ENCODE assay signal across 26 cellular contexts in the genomic region with DNA sequence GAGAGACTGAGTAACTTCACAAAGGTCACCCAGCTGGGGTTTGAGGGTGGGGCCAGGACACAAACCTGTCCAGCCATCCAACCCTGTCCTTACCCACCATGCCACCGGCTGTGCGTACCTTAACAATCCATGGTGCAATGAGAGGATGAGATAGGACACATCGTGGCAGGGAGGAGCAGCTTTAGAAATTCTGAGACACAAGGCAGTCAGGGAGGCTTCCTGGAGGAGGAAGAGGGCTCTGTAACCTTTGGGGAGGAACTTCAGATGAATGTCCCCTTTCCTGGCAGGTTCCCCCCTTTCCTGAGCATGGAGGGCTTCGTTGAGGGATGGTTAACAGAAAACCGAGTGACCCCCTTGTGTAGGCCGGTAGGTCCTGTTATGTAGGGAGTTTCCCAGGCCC.
"Had no signal": no experiment of that assay in that cellular context is flagged by ENCODE, and none has a peak within 500 bp of the region (broad histone marks: within the 10 kb centered on the region; RNA-seq: fewer than 3 reads in every experiment).

No MANE protein-coding gene starts in this region.

- H3K4me1 ChIP-seq: right lobe of liver, stomach, suprapubic skin, tibial artery, uterus had no signal

- ATAC-seq: natural killer cell; right lobe of liver; stimulated activated naive B cell treated with anti-CD40 and anti-IgM and Interleukin-4, amounts not matched to agents 10 μg/mL and 1 μg/mL and 100 μg/mL, for 72 hours; stimulated activated naive CD8-positive, alpha-beta T cell treated with anti-CD3 and anti-CD28 coated beads, Interleukin-15, Interleukin-2, amounts not matched to agents 100 U/mL and 50 U/mL, for 24 hours had no signal

- H3K4me2 ChIP-seq: smooth muscle cell had no signal

- H3K4me3 ChIP-seq: left ventricle myocardium inferior, lung, ovary, right atrium auricular region, right lobe of liver, smooth muscle cell, stomach, suprapubic skin, thoracic aorta, tibial artery, uterus had no signal

- H3K27ac ChIP-seq: left ventricle myocardium inferior, ovary, right atrium auricular region, right lobe of liver, stomach, suprapubic skin, thoracic aorta, tibial artery, uterus had no signal

- DNase-seq: hypothalamus; immature natural killer cell; kidney; left ventricle myocardium inferior; mesendoderm; naive B cell; natural killer cell; nephron progenitor cell; ovary; right lobe of liver; stimulated activated CD4-positive, alpha-beta T cell treated with anti-CD3 and anti-CD28 coated beads, Interleukin-1b, Interleukin-23, amount 100 ng/mL, for 48 hours; stimulated activated CD4-positive, alpha-beta T cell treated with anti-CD3 and anti-CD28 coated beads, Interleukin-4, amount 100 ng/mL, for 1 hour; stimulated activated naive B cell treated with anti-CD40 and anti-IgM and Interleukin-4, amounts not matched to agents 10 μg/mL and 1 μg/mL and 100 μg/mL, for 72 hours; stimulated activated naive CD8-positive, alpha-beta T cell treated with anti-CD3 and anti-CD28 coated beads, Interleukin-15, Interleukin-2, amounts not matched to agents 100 U/mL and 50 U/mL, for 24 hours; stomach; tibial artery; trophoblast cell; uterus had no signal

- H3K36me3 Mint-ChIP-seq: immature natural killer cell; naive B cell; natural killer cell; stimulated activated naive B cell treated with anti-CD40 and anti-IgM and Interleukin-4, amounts not matched to agents 10 μg/mL and 1 μg/mL and 100 μg/mL, for 72 hours had no signal

- H3K27ac Mint-ChIP-seq: immature natural killer cell; natural killer cell; progenitor cell of endocrine pancreas; stimulated activated naive B cell treated with anti-CD40 and anti-IgM and Interleukin-4, amounts not matched to agents 10 μg/mL and 1 μg/mL and 100 μg/mL, for 72 hours had no signal

- H3K4me1 Mint-ChIP-seq: immature natural killer cell, natural killer cell had no signal

- H3K27me3 Mint-ChIP-seq: naive B cell had no signal

- FAIRE-seq: islet of Langerhans, kidney had no signal

- H3K9me3 Mint-ChIP-seq: immature natural killer cell; mesothelial cell of epicardium; naive B cell; natural killer cell; nephron progenitor cell; stimulated activated naive B cell treated with anti-CD40 and anti-IgM and Interleukin-4, amounts not matched to agents 10 μg/mL and 1 μg/mL and 100 μg/mL, for 72 hours had no signal

- H3K9me3 ChIP-seq: left ventricle myocardium inferior, ovary, right atrium auricular region, right lobe of liver, stomach, suprapubic skin, thoracic aorta, tibial artery, uterus had no signal

- H3K4me3 Mint-ChIP-seq: immature natural killer cell; mesothelial cell of epicardium; naive B cell; natural killer cell; nephron progenitor cell; stimulated activated naive B cell treated with anti-CD40 and anti-IgM and Interleukin-4, amounts not matched to agents 10 μg/mL and 1 μg/mL and 100 μg/mL, for 72 hours had no signal
